Comparison of ENCODE assay signal across 19 cellular contexts in the genomic region with DNA sequence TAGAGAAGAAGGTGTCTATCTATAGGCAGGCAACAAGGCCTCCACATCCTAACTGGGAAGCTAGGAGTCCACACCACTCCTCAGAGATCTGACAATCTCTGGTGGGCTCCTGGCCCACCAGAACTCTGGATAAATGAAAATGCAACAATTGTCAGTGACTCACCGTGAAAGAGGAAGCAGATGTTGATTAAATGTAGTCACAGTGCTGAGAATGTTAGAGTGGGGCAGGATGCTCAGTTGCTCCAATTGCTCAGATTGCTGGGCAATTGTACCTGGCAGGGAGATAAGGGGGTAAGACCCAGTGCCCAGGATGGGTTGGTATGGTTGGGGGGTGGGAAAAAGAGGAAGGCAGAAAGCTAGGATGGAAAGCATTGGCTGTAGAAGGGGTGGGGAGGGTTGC. TPM values are rescaled to one million over a fixed set of nuclear protein-coding genes. Genes with fewer than 3 reads are reported as not detected.
DNase-seq lines count a peak whose midpoint lies in the region; ATAC-seq and TF ChIP-seq lines count a peak whose summit lies in the region.
"Had no signal": no experiment of that assay in that cellular context is flagged by ENCODE, and none has a peak within 500 bp of the region (broad histone marks: within the 10 kb centered on the region; RNA-seq: fewer than 3 reads in every experiment).

No MANE protein-coding gene starts in this region.

- no peaks in the 10 kb centered on the region for H3K36me3 ChIP-seq in Karpas-422 (ENCODE audit: insufficient read depth, low read length)
- H3K36me3 ChIP-seq in neural progenitor cell = no peaks in the 10 kb centered on the region
- H3K36me3 ChIP-seq: BLaER1, SJSA1 had no signal

- H3K27me3 Mint-ChIP-seq in chondrocyte (ENCODE audit: low read depth) (no peaks in the 10 kb centered on the region), neural progenitor cell (ENCODE audit: insufficient read depth, low read depth) (peaks cover 11% of the 10 kb centered on the region)

- H2AFZ ChIP-seq in Karpas-422 (ENCODE audit: low read length) (no peak overlapping the region), neural progenitor cell (replicated peaks) (no peak overlapping the region)

- H3K9me2 ChIP-seq in Karpas-422 (replicated peaks; ENCODE audit: insufficient read depth, low read length) = no peaks in the 10 kb centered on the region

- no peaks in the 10 kb centered on the region for H3K79me2 ChIP-seq in Karpas-422 (ENCODE audit: low read length)
- no peaks in the 10 kb centered on the region for H3K79me2 ChIP-seq in neural progenitor cell (ENCODE audit: low read depth)

- no peaks in the 10 kb centered on the region for H3K4me1 Mint-ChIP-seq in chondrocyte (ENCODE audit: low read depth)
- H3K4me1 Mint-ChIP-seq in neural progenitor cell = peaks cover 18% of the 10 kb centered on the region

- DNase-seq in EH (ENCODE audit: low read depth) = peak; percentile 4
- DNase-seq in Karpas-422 = no peak
- DNase-seq in chondrocyte (ENCODE audit: low spot score) = peak; percentile 2
- DNase-seq in neural progenitor cell (ENCODE audit: low spot score) = no peak
- no peak for DNase-seq in GM13976 (ENCODE audit: low spot score)
- DNase-seq: ACHN, MM.1S, NCI-H1417, NCI-H2029 treated with DMSO at 0.1 percent for 48 hours, NCI-H510A, T-cell had no signal

- H3K4me3 Mint-ChIP-seq in chondrocyte (ENCODE audit: unreplicated experiment) (no peak overlapping the region), neural progenitor cell (no peak overlapping the region)
- H3K4me3 Mint-ChIP-seq: T-cell had no signal

- H3K27ac ChIP-seq in Karpas-422 (ENCODE audit: low read length) = no peak overlapping the region
- no peak overlapping the region for H3K27ac ChIP-seq in neural progenitor cell
- H3K27ac ChIP-seq: BLaER1, KMS-11, RWPE1, SJSA1 had no signal

- H3K27ac Mint-ChIP-seq in chondrocyte (ENCODE audit: unreplicated experiment) (no peak overlapping the region), neural progenitor cell (peak overlapping the region; percentile 47)
- H3K27ac Mint-ChIP-seq: T-cell had no signal

- H3K4me2 ChIP-seq in Karpas-422 (ENCODE audit: low read depth, low read length, poor library complexity, severe bottlenecking) (peak overlapping the region; percentile 17), neural progenitor cell (no peak overlapping the region)
- H3K4me2 ChIP-seq: BLaER1, KMS-11 had no signal

- H3K4me3 ChIP-seq in Karpas-422 (ENCODE audit: low read length) = no peak overlapping the region
- H3K4me3 ChIP-seq in neural progenitor cell = no peak overlapping the region
- H3K4me3 ChIP-seq: BLaER1, SJSA1 had no signal

- peaks cover 4% of the 10 kb centered on the region for H3K36me3 Mint-ChIP-seq in chondrocyte (ENCODE audit: low read depth)
- peaks cover 3% of the 10 kb centered on the region for H3K36me3 Mint-ChIP-seq in neural progenitor cell
- H3K36me3 Mint-ChIP-seq: T-cell had no signal

- H3K9me3 Mint-ChIP-seq in chondrocyte (ENCODE audit: low read depth) (no peaks in the 10 kb centered on the region), neural progenitor cell (no peaks in the 10 kb centered on the region)
- H3K9me3 Mint-ChIP-seq: T-cell had no signal

- H4K20me1 ChIP-seq in Karpas-422 (ENCODE audit: insufficient read depth, low read depth, low read length) (no peaks in the 10 kb centered on the region), neural progenitor cell (ENCODE audit: low read depth) (no peaks in the 10 kb centered on the region)
- H4K20me1 ChIP-seq: BLaER1 had no signal

- in situ Hi-C loops in GM13976 (cut with MboI; ENCODE audit: low sequenced_read_pairs, unreplicated experiment) = no loop called here

- no peaks in the 10 kb centered on the region for H3K9me3 ChIP-seq in Karpas-422 (ENCODE audit: low read length)
- no peaks in the 10 kb centered on the region for H3K9me3 ChIP-seq in neural progenitor cell (ENCODE audit: low read depth)
- H3K9me3 ChIP-seq: BLaER1, SJSA1 had no signal

- H3F3A ChIP-seq in neural progenitor cell (ENCODE audit: low read depth) = no peaks in the 10 kb centered on the region

- no peaks in the 10 kb centered on the region for H3K27me3 ChIP-seq in Karpas-422 (ENCODE audit: low read length)
- H3K27me3 ChIP-seq in neural progenitor cell = no peaks in the 10 kb centered on the region
- H3K27me3 ChIP-seq: BLaER1, SJSA1 had no signal

- ATAC-seq in HG02938 (IDR thresholded peaks at IDR 0.05; ENCODE audit: unreplicated experiment) (no peak), HG03280 (IDR thresholded peaks at IDR 0.05; ENCODE audit: unreplicated experiment) (no peak)
- ATAC-seq: HCT116, HepG2, T-cell had no signal

- TF ChIP-seq CTCF in chondrocyte (IDR thresholded peaks at IDR 0.05) = no peak
- TF ChIP-seq CTCF in neural progenitor cell (IDR thresholded peaks at IDR 0.05) = no peak
- no peak for TF ChIP-seq CTCF in GM13976 (IDR thresholded peaks at IDR 0.05; ENCODE audit: borderline replicate concordance, control extremely low read depth, extremely low read depth, insufficient read depth, missing control alignments)

- peaks cover 11% of the 10 kb centered on the region for H3K4me1 ChIP-seq in Karpas-422 (ENCODE audit: low read length)
- no peaks in the 10 kb centered on the region for H3K4me1 ChIP-seq in neural progenitor cell
- H3K4me1 ChIP-seq: SJSA1 had no signal

- H3K9ac ChIP-seq in Karpas-422 (ENCODE audit: low read length) (no peak overlapping the region), neural progenitor cell (no peak overlapping the region)
- H3K9ac ChIP-seq: BLaER1, KMS-11 had no signal

RNA-seq across cellular contexts. Expression of a gene that starts 4.3 kb away (rescaled TPM):
- not detected in 2 replicates for total RNA-seq in Karpas-422 (2014; rRNA removed; shearing (Covaris generic); ENCODE audit: low replicate concordance)
- total RNA-seq in chondrocyte (not detected in 3 replicates), neural progenitor cell (ENCODE audit: low replicate concordance) (not detected in 2 replicates)
- total RNA-seq: HepG2, SJSA1, T-cell had no signal

RNA-seq across cellular contexts. Expression of a gene that starts 23.2 kb away (rescaled TPM):
- not detected in 2 replicates for total RNA-seq in Karpas-422 (2014; rRNA removed; shearing (Covaris generic); ENCODE audit: low replicate concordance)
- not detected in 3 replicates for total RNA-seq in chondrocyte
- not detected in 2 replicates for total RNA-seq in neural progenitor cell (ENCODE audit: low replicate concordance)
- total RNA-seq: HepG2, SJSA1 had no signal

RNA-seq across cellular contexts. Expression of a gene that starts 24.3 kb away (rescaled TPM):
- total RNA-seq in Karpas-422 (2014; rRNA removed; shearing (Covaris generic); ENCODE audit: low replicate concordance) = 0.36 TPM in 1 of 2 replicates, not detected in the other
- total RNA-seq in chondrocyte (not detected in 3 replicates), neural progenitor cell (ENCODE audit: low replicate concordance) (0.37 and 0.67 TPM in 2 replicates)
- total RNA-seq: HepG2, SJSA1, T-cell had no signal

RNA-seq across cellular contexts. Expression of a gene that starts 34.7 kb away (rescaled TPM):
- 9.4 and 15.1 TPM in 2 replicates for total RNA-seq in Karpas-422 (2014; rRNA removed; shearing (Covaris generic); ENCODE audit: low replicate concordance)
- 32.0 to 33.7 TPM (median 32.9 TPM) in 3 replicates for total RNA-seq in chondrocyte
- 11.4 and 12.7 TPM in 2 replicates for total RNA-seq in neural progenitor cell (ENCODE audit: low replicate concordance)

RNA-seq across cellular contexts. Expression of a gene that starts 40.3 kb away (rescaled TPM):
- 45.4 and 66.2 TPM in 2 replicates for total RNA-seq in Karpas-422 (2014; rRNA removed; shearing (Covaris generic); ENCODE audit: low replicate concordance)
- total RNA-seq in chondrocyte (35.5 to 51.8 TPM (median 38.2 TPM) in 3 replicates), neural progenitor cell (ENCODE audit: low replicate concordance) (32.1 and 43.7 TPM in 2 replicates)

Comparison
In these comparisons a context has a peak if more than half of its experiments do, and no peak if none do; other contexts are left out.
1. DNase-seq: peak in EH (single experiment) and chondrocyte (single experiment); none in Karpas-422 (single experiment), neural progenitor cell (single experiment) and GM13976 (single experiment).